12 cellular contexts compared by ENCODE assay signal in the genomic region with DNA sequence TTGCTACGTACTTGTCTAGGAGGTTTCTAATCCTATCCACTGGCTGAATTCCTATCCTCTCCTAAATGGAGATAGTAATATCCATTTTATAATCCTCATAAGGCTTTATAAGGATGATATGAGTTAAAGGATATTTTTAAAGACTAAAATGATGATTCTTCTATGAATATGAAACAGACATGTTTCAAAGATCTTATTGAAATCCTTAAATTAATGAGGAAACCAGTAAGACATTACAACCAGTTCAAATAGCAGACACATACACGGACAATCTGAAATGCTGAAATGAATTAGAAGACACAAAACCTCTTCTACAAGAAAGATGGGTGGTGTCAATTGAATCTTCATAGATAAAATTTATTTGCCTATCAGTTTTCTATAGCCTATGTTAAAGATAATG.
DNase-seq lines count a peak whose midpoint lies in the region; ATAC-seq, FAIRE-seq and TF ChIP-seq lines count a peak whose summit lies in the region.
"Had no signal": no experiment of that assay in that cellular context is flagged by ENCODE, and none has a peak within 500 bp of the region (broad histone marks: within the 10 kb centered on the region; RNA-seq: fewer than 3 reads in every experiment).

No MANE protein-coding gene starts in this region.

- H3K27me3 ChIP-seq in HUES6 (ENCODE audit: control insufficient read depth, insufficient read depth, low read length) (no peaks in the 10 kb centered on the region), astrocyte (ENCODE audit: insufficient read depth, low read length) (no peaks in the 10 kb centered on the region), mesendoderm (ENCODE audit: insufficient read depth, low read length, poor library complexity) (no peaks in the 10 kb centered on the region)

- peak overlapping the region; percentile 23 for H3K27ac Mint-ChIP-seq in astrocyte (ENCODE audit: unreplicated experiment)

- peak overlapping the region; percentile 45 for H2BK15ac ChIP-seq in mesendoderm (replicated peaks; ENCODE audit: low read depth)

- H3K27me3 Mint-ChIP-seq in astrocyte (ENCODE audit: low read depth, unreplicated experiment), result no peaks in the 10 kb centered on the region

- no peak overlapping the region for H3K4ac ChIP-seq in mesendoderm (ENCODE audit: low read depth, low read length)

- H3K79me2 ChIP-seq in astrocyte (ENCODE audit: insufficient read depth, low read length), result no peaks in the 10 kb centered on the region
- H3K79me2 ChIP-seq in mesendoderm (ENCODE audit: control insufficient read depth, insufficient read depth, low read length), result no peaks in the 10 kb centered on the region

- H4K5ac ChIP-seq in mesendoderm (ENCODE audit: low read length), result no peak overlapping the region

- WGBS in mesendoderm (ENCODE audit: extremely low coverage, insufficient coverage, low lambda C conversion rate), result no CpG with 5 or more reads among the region's 2 CpGs

- no peaks in the 10 kb centered on the region for H3K79me1 ChIP-seq in mesendoderm (ENCODE audit: low read length)

- H3K36me3 ChIP-seq in HUES6 (ENCODE audit: control insufficient read depth, insufficient read depth, low read length) (no peaks in the 10 kb centered on the region), astrocyte (ENCODE audit: insufficient read depth, low read length) (no peaks in the 10 kb centered on the region), mesendoderm (ENCODE audit: control insufficient read depth, insufficient read depth, low read length) (no peaks in the 10 kb centered on the region)

- peaks cover 32% of the 10 kb centered on the region for H3K4me1 Mint-ChIP-seq in astrocyte (ENCODE audit: low read depth, unreplicated experiment)

- peak overlapping the region; percentile 40; the same call in 1 of the 2 replicates for H3K27ac ChIP-seq in HUES6 (ENCODE audit: low read depth, low read length)
- peak overlapping the region; percentile 82 for H3K27ac ChIP-seq in astrocyte (ENCODE audit: low read depth, low read length)
- H3K27ac ChIP-seq in mesendoderm (ENCODE audit: low read depth, low read length), result no peak overlapping the region
- peak overlapping the region; percentile 67 for H3K27ac ChIP-seq in temporal lobe (ENCODE audit: low read depth, low read length)

- peaks cover 10% of the 10 kb centered on the region for H3K9me3 Mint-ChIP-seq in astrocyte (ENCODE audit: unreplicated experiment)

- no peak for FAIRE-seq in astrocyte (lab: Jason Lieb, UNC)

- no peak overlapping the region for H2BK120ac ChIP-seq in mesendoderm (ENCODE audit: low read depth, low read length)

- H3K9me3 ChIP-seq in HUES6 (ENCODE audit: control insufficient read depth, insufficient read depth, low read depth, low read length) (peaks cover 2% of the 10 kb centered on the region; the same call in 1 of the 2 replicates), astrocyte (ENCODE audit: insufficient read depth, low read depth, low read length) (no peaks in the 10 kb centered on the region)

- H3K4me1 ChIP-seq in HUES6 (ENCODE audit: control insufficient read depth, insufficient read depth, low read length) (peaks cover 17% of the 10 kb centered on the region), astrocyte (ENCODE audit: insufficient read depth, low read length) (peaks cover 32% of the 10 kb centered on the region), mesendoderm (ENCODE audit: control insufficient read depth, low read depth, low read length) (peaks cover 7% of the 10 kb centered on the region)

- no peak for DNase-seq in astrocyte (ENCODE audit: low read depth)
- no peak for DNase-seq in mesendoderm
- no peak for DNase-seq in T-helper 9 cell
- no peak for DNase-seq in SHP77 treated with DMSO at 0.1 percent for 48 hours (lab: John Stamatoyannopoulos, UW)
- no peak for DNase-seq in NCI-H2029 treated with DMSO at 0.1 percent for 48 hours (lab: John Stamatoyannopoulos, UW)
- DNase-seq: DMS 273 treated with DMSO at 0.1 percent for 48 hours, HCEC 1CT, NCI-H1436 treated with DMSO at 0.1 percent for 48 hours, NCI-H526 treated with DMSO at 0.1 percent for 48 hours had no signal

- peaks cover 2% of the 10 kb centered on the region for H3K36me3 Mint-ChIP-seq in astrocyte (ENCODE audit: low read depth, unreplicated experiment)

- H4K20me1 ChIP-seq in astrocyte (ENCODE audit: insufficient read depth, low read length), result no peaks in the 10 kb centered on the region

- no peak overlapping the region for H3K56ac ChIP-seq in mesendoderm (ENCODE audit: low read length)

- peak overlapping the region; percentile 12 for H2AK5ac ChIP-seq in mesendoderm (ENCODE audit: low read length)

- TF ChIP-seq CTCF in astrocyte (IDR thresholded peaks at IDR 0.05; ENCODE audit: insufficient read depth, low read depth, low read length), result no peak

- H3K4me3 Mint-ChIP-seq in astrocyte (ENCODE audit: unreplicated experiment), result no peak overlapping the region

- H3K23ac ChIP-seq in mesendoderm (ENCODE audit: low read length), result no peak overlapping the region

- H4K8ac ChIP-seq in mesendoderm (ENCODE audit: low read depth, low read length), result no peak overlapping the region

- H3K9ac ChIP-seq in HUES6 (ENCODE audit: low read length), result no peak overlapping the region
- peak overlapping the region; percentile 51 for H3K9ac ChIP-seq in astrocyte (ENCODE audit: low read length)
- no peak overlapping the region for H3K9ac ChIP-seq in mesendoderm (ENCODE audit: low read length)

- H3K4me3 ChIP-seq in HUES6 (ENCODE audit: low read depth, low read length), result no peak overlapping the region
- no peak overlapping the region for H3K4me3 ChIP-seq in astrocyte (ENCODE audit: insufficient read depth, low read depth, low read length)
- no peak overlapping the region for H3K4me3 ChIP-seq in mesendoderm (ENCODE audit: low read length)

- no peak for ATAC-seq in GM18517 (IDR thresholded peaks at IDR 0.05; ENCODE audit: unreplicated experiment)

- H3K18ac ChIP-seq in mesendoderm (ENCODE audit: low read length), result peak overlapping the region; percentile 51

- H2AFZ ChIP-seq in astrocyte (ENCODE audit: low read depth, low read length), result no peak overlapping the region

- no peak overlapping the region for H2BK5ac ChIP-seq in mesendoderm (ENCODE audit: low read length)

- H3K4me2 ChIP-seq in astrocyte (ENCODE audit: low read length), result peak overlapping the region; percentile 72
- H3K4me2 ChIP-seq in mesendoderm (ENCODE audit: low read length), result no peak overlapping the region
